ENCODE assay signal across 20 cellular contexts in genomic region chr6:22925304-22925835, GRCh38.
"Had no signal": no experiment of that assay in that cellular context is flagged by ENCODE, and none has a peak within 500 bp of the region (broad histone marks: within the 10 kb centered on the region; RNA-seq: fewer than 3 reads in every experiment).

No MANE protein-coding gene starts in this region.

- H3K4me3 ChIP-seq: neural progenitor cell, ovary, SJSA1 had no signal

- H3K9me3 Mint-ChIP-seq: activated CD4-positive, alpha-beta T cell treated with anti-CD3 and anti-CD28 coated beads, Interleukin-2, amount 10 ng/mL, durations not matched to agents 24 days and 14 days; activated naive CD8-positive, alpha-beta T cell treated with anti-CD3 and anti-CD28 coated beads, Interleukin-2, amount 10 ng/mL, durations not matched to agents 7 days and 5 days; activated T-cell treated with anti-CD3 and anti-CD28 coated beads, Interleukin-2, amount 50 U/mL, for 72 hours; neural progenitor cell; T-helper 2 cell treated with Interferon-gamma antibody and Interleukin-4, amounts not matched to agents 5 μg/mL and 100 μg/mL, for 36 hours; type B pancreatic cell had no signal

- H3K36me3 Mint-ChIP-seq: activated naive CD8-positive, alpha-beta T cell treated with anti-CD3 and anti-CD28 coated beads, Interleukin-2, amount 10 ng/mL, durations not matched to agents 7 days and 5 days; neural progenitor cell; type B pancreatic cell had no signal

- H3K27ac Mint-ChIP-seq: activated CD4-positive, alpha-beta T cell treated with anti-CD3 and anti-CD28 coated beads, Interleukin-2, amount 10 ng/mL, durations not matched to agents 24 days and 14 days; activated naive CD8-positive, alpha-beta T cell treated with anti-CD3 and anti-CD28 coated beads, Interleukin-2, amount 10 ng/mL, durations not matched to agents 7 days and 5 days; activated T-cell treated with anti-CD3 and anti-CD28 coated beads, Interleukin-2, amount 50 U/mL, for 72 hours; effector memory CD8-positive, alpha-beta T cell; neural progenitor cell; T-helper 2 cell treated with Interferon-gamma antibody and Interleukin-4, amounts not matched to agents 5 μg/mL and 100 μg/mL, for 36 hours; type B pancreatic cell had no signal

- H2AFZ ChIP-seq: neural progenitor cell had no signal

- H3K4me2 ChIP-seq: neural progenitor cell had no signal

- H3K36me3 ChIP-seq: neural progenitor cell, ovary, SJSA1 had no signal

- H3K9ac ChIP-seq: neural progenitor cell had no signal

- H3K4me1 ChIP-seq: SJSA1 had no signal

- H3K27me3 Mint-ChIP-seq: activated CD4-positive, alpha-beta T cell treated with anti-CD3 and anti-CD28 coated beads, Interleukin-2, amount 10 ng/mL, durations not matched to agents 24 days and 14 days; activated naive CD8-positive, alpha-beta T cell treated with anti-CD3 and anti-CD28 coated beads, Interleukin-2, amount 10 ng/mL, durations not matched to agents 7 days and 5 days; effector memory CD8-positive, alpha-beta T cell; type B pancreatic cell had no signal

- ATAC-seq: activated T-cell treated with anti-CD3 and anti-CD28 coated beads, Interleukin-2, amount 50 U/mL, for 72 hours; effector memory CD8-positive, alpha-beta T cell; stimulated activated naive CD8-positive, alpha-beta T cell treated with anti-CD3 and anti-CD28 coated beads, Interleukin-15, Interleukin-2, amounts not matched to agents 100 U/mL and 50 U/mL, for 24 hours had no signal

- H3K4me1 Mint-ChIP-seq: activated CD4-positive, alpha-beta T cell treated with anti-CD3 and anti-CD28 coated beads, Interleukin-2, amount 10 ng/mL, durations not matched to agents 24 days and 14 days had no signal

- H3K27me3 ChIP-seq: neural progenitor cell, ovary, SJSA1 had no signal

- H3K4me3 Mint-ChIP-seq: activated CD4-positive, alpha-beta T cell treated with anti-CD3 and anti-CD28 coated beads, Interleukin-2, amount 10 ng/mL, durations not matched to agents 24 days and 14 days; activated naive CD8-positive, alpha-beta T cell treated with anti-CD3 and anti-CD28 coated beads, Interleukin-2, amount 10 ng/mL, durations not matched to agents 7 days and 5 days; activated T-cell treated with anti-CD3 and anti-CD28 coated beads, Interleukin-2, amount 50 U/mL, for 72 hours; effector memory CD8-positive, alpha-beta T cell; neural progenitor cell; T-helper 2 cell treated with Interferon-gamma antibody and Interleukin-4, amounts not matched to agents 5 μg/mL and 100 μg/mL, for 36 hours; type B pancreatic cell had no signal

- DNase-seq: activated CD4-positive, alpha-beta T cell treated with anti-CD3 and anti-CD28 coated beads, Interleukin-2, amount 10 ng/mL, durations not matched to agents 24 days and 14 days; activated CD4-positive, CD25-positive, alpha-beta regulatory T cell; activated CD8-positive, alpha-beta memory T cell treated with anti-CD3 and anti-CD28 coated beads, Interleukin-2, amount 50 U/mL, for 48 hours; activated naive CD8-positive, alpha-beta T cell treated with anti-CD3 and anti-CD28 coated beads, Interleukin-2, amount 10 ng/mL, durations not matched to agents 7 days and 5 days; activated T-cell treated with anti-CD3 and anti-CD28 coated beads, Interleukin-2, amount 50 U/mL, for 72 hours; anterior cingulate cortex; cerebellar nuclear complex; effector memory CD8-positive, alpha-beta T cell; hippocampal formation; kidney; ovary; retina; stimulated activated CD4-positive, alpha-beta T cell treated with anti-CD3 and anti-CD28 coated beads, Interleukin-15, amount 100 ng/mL, for 24 hours; stimulated activated CD4-positive, alpha-beta T cell treated with anti-CD3 and anti-CD28 coated beads, Interleukin-4, amount 100 ng/mL, for 24 hours; stimulated activated CD8-positive, alpha-beta memory T cell treated with anti-CD3 and anti-CD28 coated beads, Interleukin-4, amount 100 ng/mL, for 48 hours; stimulated activated naive CD8-positive, alpha-beta T cell treated with anti-CD3 and anti-CD28 coated beads, Interleukin-15, Interleukin-2, amounts not matched to agents 100 U/mL and 50 U/mL, for 24 hours had no signal

- H3K27ac ChIP-seq: neural progenitor cell, ovary, SJSA1 had no signal

- H3K9me3 ChIP-seq: ovary, SJSA1 had no signal
